Comparison of ENCODE assay signal across 8 cellular contexts in the genomic region with DNA sequence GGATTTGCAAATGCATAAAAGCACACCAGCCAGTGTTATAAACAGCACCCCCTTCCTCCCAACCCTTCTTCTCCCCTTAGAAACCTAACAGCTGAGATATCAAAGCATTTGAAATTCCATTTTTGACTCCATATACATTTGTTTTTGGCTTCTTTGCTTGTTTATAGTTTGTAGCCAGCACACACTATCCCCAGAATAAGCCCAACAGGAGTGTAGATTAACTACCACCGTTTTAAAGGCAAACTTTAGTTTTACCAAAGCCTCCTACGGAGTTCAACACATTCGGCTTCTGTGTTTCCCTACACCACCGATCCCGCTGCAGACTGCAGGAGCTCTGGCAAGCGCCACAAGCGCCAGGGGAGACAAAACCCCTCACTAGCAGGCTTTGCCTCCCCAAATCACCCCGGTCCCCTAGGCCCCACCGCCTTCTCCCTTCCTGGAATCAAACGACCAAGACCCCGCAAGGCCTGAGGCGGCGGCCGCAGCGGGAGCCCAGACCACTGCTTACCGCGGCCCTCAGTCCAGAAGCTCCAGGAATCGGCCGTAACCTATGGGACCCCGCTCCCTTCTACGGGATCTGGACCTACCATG. TPM values are rescaled to one million over a fixed set of nuclear protein-coding genes. Genes with fewer than 3 reads are reported as not detected.
DNase-seq lines count a peak whose midpoint lies in the region; ATAC-seq, FAIRE-seq and TF ChIP-seq lines count a peak whose summit lies in the region.

No MANE protein-coding gene starts in this region.

- H3K14ac ChIP-seq in mesenchymal stem cell (ENCODE audit: low read length in 2 of 2) = peak overlapping the region in 1 of 2 experiments; percentile 22

- H3F3A ChIP-seq in PC-3 (ENCODE audit: low read length, unreplicated experiment) = no peaks in the 10 kb centered on the region

- peaks cover 5% of the 10 kb centered on the region; the same call in 1 of the 2 replicates for H3K36me3 ChIP-seq in HAP-1 (replicated peaks)
- no peaks in the 10 kb centered on the region for H3K36me3 ChIP-seq in PC-3 (ENCODE audit: low read depth, low read length)
- peaks cover 0 to 8% of the 10 kb centered on the region in 2 experiments for H3K36me3 ChIP-seq in mesenchymal stem cell (ENCODE audit: control insufficient read depth in 1 of 2, insufficient read depth in 2 of 2, low read depth in 1 of 2, low read length in 2 of 2)
- H3K36me3 ChIP-seq in tibial artery = no peaks in the 10 kb centered on the region

- POLR2A ChIA-PET in PC-3 (lab: Charles Lee; ENCODE audit: unreplicated experiment) = no interaction called here

- no peak overlapping the region for H2BK120ac ChIP-seq in mesenchymal stem cell (ENCODE audit: low read depth, low read length)

- H4K8ac ChIP-seq in mesenchymal stem cell (ENCODE audit: low read length) = peak overlapping the region; percentile 49

- H2AK5ac ChIP-seq in mesenchymal stem cell (ENCODE audit: low read length, severe bottlenecking) = peak overlapping the region; percentile 52

- H3K4me1 ChIP-seq in HAP-1 (peaks cover 10% of the 10 kb centered on the region), PC-3 (ENCODE audit: insufficient read depth, low read length) (peaks cover 9% of the 10 kb centered on the region; the same call in 1 of the 2 replicates), mesenchymal stem cell (ENCODE audit: control insufficient read depth, insufficient read depth, low read depth, low read length) (peaks cover 9% of the 10 kb centered on the region), tibial artery (peaks cover 0 to 57% (median 22%) of the 10 kb centered on the region in 4 donors)

- peak overlapping the region; percentile 75 to 80 for H3K4ac ChIP-seq in mesenchymal stem cell (ENCODE audit: low read depth in 1 of 2, low read length in 2 of 2)

- H3K9me3 ChIP-seq in HAP-1 (no peaks in the 10 kb centered on the region), PC-3 (ENCODE audit: low read length) (no peaks in the 10 kb centered on the region), mesenchymal stem cell (ENCODE audit: control insufficient read depth, low read length) (no peaks in the 10 kb centered on the region), tibial artery (no peaks in the 10 kb centered on the region)

- FAIRE-seq in D721Med (lab: Jason Lieb, UNC) = no peak

- CTCF ChIA-PET in PC-3 (lab: Charles Lee) = no interaction called here

- H3K4me3 ChIP-seq in HAP-1 = peak overlapping the region; percentile 90
- H3K4me3 ChIP-seq in PC-3 (ENCODE audit: low read length) = peak overlapping the region; percentile 82
- peak overlapping the region; percentile 69 to 99 for H3K4me3 ChIP-seq in mesenchymal stem cell (ENCODE audit: insufficient read depth in 1 of 2, low read depth in 1 of 2, low read length in 2 of 2)
- H3K4me3 ChIP-seq in tibial artery = peak overlapping the region; percentile 72 to 99

- H3K4me2 ChIP-seq in PC-3 (ENCODE audit: low read length) = peak overlapping the region; percentile 84
- peak overlapping the region; percentile 71 for H3K4me2 ChIP-seq in mesenchymal stem cell (ENCODE audit: low read length, poor library complexity, severe bottlenecking)

- H3K18ac ChIP-seq in mesenchymal stem cell (ENCODE audit: low read depth in 1 of 2, low read length in 2 of 2) = peak overlapping the region; percentile 40 to 70

- H4K91ac ChIP-seq in mesenchymal stem cell (ENCODE audit: low read length) = peak overlapping the region; percentile 45

- H3K9ac ChIP-seq in PC-3 (ENCODE audit: low read length) (peak overlapping the region; percentile 99), mesenchymal stem cell (ENCODE audit: low read length) (peak overlapping the region; percentile 100)

- peaks cover 54% of the 10 kb centered on the region for H3K79me2 ChIP-seq in PC-3 (ENCODE audit: low read length)

- TSS peak; percentile 82 for BruUV-seq in PC-3 (replicated peaks; lab: Mats Ljungman, UMichigan)

- no peaks in the 10 kb centered on the region for H3K9me2 ChIP-seq in PC-3 (replicated peaks; ENCODE audit: low read length)

- no peak overlapping the region for H3K23ac ChIP-seq in mesenchymal stem cell (ENCODE audit: low read length in 2 of 2)

- WGBS in mesenchymal stem cell = 1% methylated on average over 21 of the region's 21 CpGs

- H3K79me1 ChIP-seq in mesenchymal stem cell (replicated peaks; ENCODE audit: low read length, poor library complexity, severe bottlenecking) = peaks cover 10% of the 10 kb centered on the region

- intact Hi-C loops in PC-3 (cut with micrococcal nuclease) (no loop called here), tibial artery (cut with DNase I; ENCODE audit: low total_unique reads) (loop anchor here (5.0 kb wide), 2 partner anchors 42 to 1202 kb away; a partner anchor contains a TSS)

- H3K27ac ChIP-seq in PC-3 (ENCODE audit: low read length) (peak overlapping the region; percentile 59), caudate nucleus (ENCODE audit: low read depth, low read length) (peak overlapping the region; percentile 63), mesenchymal stem cell (ENCODE audit: low read length, poor library complexity, severe bottlenecking) (peak overlapping the region; percentile 59), tibial artery (peak overlapping the region; percentile 89 to 99)

- ATAC-seq in GM18502 (IDR thresholded peaks at IDR 0.05; ENCODE audit: poor library complexity, unreplicated experiment) (peak; percentile 39), PC-3 (peak; percentile 2)

- 0 out of 2 replicates have a peak, but pooled peaks cover 3% of the 10 kb centered on the region for H4K20me1 ChIP-seq in PC-3 (ENCODE audit: low read length)

- H2AFZ ChIP-seq in PC-3 (ENCODE audit: low read length) (peak overlapping the region; percentile 82), mesenchymal stem cell (ENCODE audit: low read depth, low read length) (no peak overlapping the region)

- DNase-seq in HAP-1 (ENCODE audit: low spot score in 2 of 2) (peak in 1 of 2 experiments; percentile 8), PC-3 (no peak), caudate nucleus (lab: John Stamatoyannopoulos, UW) (peak in 7 of 61 donors; percentile 14 to 68 (median 36)), mesenchymal stem cell (peak; percentile 28), tibial artery (no peak), NCI-H1436 (lab: John Stamatoyannopoulos, UW) (no peak), D721Med (ENCODE audit: insufficient read length, low spot score) (no peak)

- TF ChIP-seq CTCF in PC-3 (conservative IDR thresholded peaks at IDR 0.05; ENCODE audit: low read depth, low read length) (no peak), tibial artery (IDR thresholded peaks at IDR 0.05) (no peak), D721Med (IDR thresholded peaks at IDR 0.05; ENCODE audit: insufficient read depth, missing control alignments) (no peak)

- peak overlapping the region; percentile 1 for H2BK5ac ChIP-seq in mesenchymal stem cell (ENCODE audit: low read depth, low read length, poor library complexity, severe bottlenecking)

- no peaks in the 10 kb centered on the region for H3K27me3 ChIP-seq in HAP-1 (ENCODE audit: low read depth)
- no peaks in the 10 kb centered on the region for H3K27me3 ChIP-seq in PC-3 (ENCODE audit: low read length)
- H3K27me3 ChIP-seq in mesenchymal stem cell (ENCODE audit: control insufficient read depth in 1 of 2, insufficient read depth in 1 of 2, low read length in 2 of 2) = no peaks in the 10 kb centered on the region
- no peaks in the 10 kb centered on the region for H3K27me3 ChIP-seq in tibial artery

- H2BK15ac ChIP-seq in mesenchymal stem cell (ENCODE audit: low read depth, poor library complexity, severe bottlenecking) = no peak overlapping the region

- H2BK12ac ChIP-seq in mesenchymal stem cell (ENCODE audit: low read length in 2 of 2) = no peak overlapping the region

- in situ Hi-C loops in HAP-1 (cut with MboI; ENCODE audit: low sequenced_read_pairs) = no loop called here

RNA-seq across cellular contexts. Expression of a gene that starts 0.4 kb away (rescaled TPM):
- total RNA-seq in PC-3 (2014; rRNA removed) = 78.8 and 95.8 TPM in 2 replicates
- polyA plus RNA-seq in mesenchymal stem cell (2013, experiment 1 of 2) = 123 TPM
- polyA plus RNA-seq in mesenchymal stem cell (2013, experiment 2 of 2) = 124 TPM

RNA-seq across cellular contexts. Expression of a gene that starts 45.2 kb away (rescaled TPM):
- 73.3 and 77.0 TPM in 2 replicates for total RNA-seq in PC-3 (2014; rRNA removed)
- polyA plus RNA-seq in mesenchymal stem cell (2013, experiment 1 of 2) = 47.0 TPM
- polyA plus RNA-seq in mesenchymal stem cell (2013, experiment 2 of 2) = 48.0 TPM
